ENCODE assay signal across 12 cellular contexts in genomic region chrX:13194291-13195103, GRCh38.
DNase-seq lines count a peak whose midpoint lies in the region; ATAC-seq, FAIRE-seq and TF ChIP-seq lines count a peak whose summit lies in the region.
"Had no signal": no experiment of that assay in that cellular context is flagged by ENCODE, and none has a peak within 500 bp of the region (broad histone marks: within the 10 kb centered on the region; RNA-seq: fewer than 3 reads in every experiment).

No MANE protein-coding gene starts in this region.

- FAIRE-seq in A549 (lab: Jason Lieb, UNC) (peak; percentile 88), endothelial cell of umbilical vein (lab: Jason Lieb, UNC) (peak; percentile 93)

- intact Hi-C loops in endothelial cell of umbilical vein (cut with micrococcal nuclease) = no loop called here

- 0 out of 5 replicates have a peak, but pooled peaks of 1 of the 2 experiments have one; percentile 9 for TF ChIP-seq RAD21 in A549 (conservative IDR thresholded peaks at IDR 0.05 in 1 of 2, IDR thresholded peaks at IDR 0.05 in 1 of 2)

- H3K4me3 ChIP-seq in A549 (no peak overlapping the region), endothelial cell of umbilical vein (replicated peaks in 1 of 3; ENCODE audit: insufficient read depth in 1 of 3, low read depth in 1 of 3, low read length in 3 of 3) (no peak overlapping the region)
- H3K4me3 ChIP-seq: MG63, skin epidermis had no signal

- H3K9me3 ChIP-seq in A549 = no peaks in the 10 kb centered on the region
- H3K9me3 ChIP-seq in endothelial cell of umbilical vein (replicated peaks; ENCODE audit: control insufficient read depth, insufficient read depth, low read length) = no peaks in the 10 kb centered on the region
- H3K9me3 ChIP-seq: MG63 had no signal

- no peak overlapping the region for H3K4me3 Mint-ChIP-seq in HFFc6
- H3K4me3 Mint-ChIP-seq in stimulated activated naive CD8-positive, alpha-beta T cell treated with anti-CD3 and anti-CD28 coated beads, Interleukin-15, amount 100 ng/mL, for 72 hours = no peak overlapping the region
- H3K4me3 Mint-ChIP-seq: T-cell had no signal

- no peaks in the 10 kb centered on the region for H3K9me1 ChIP-seq in endothelial cell of umbilical vein (replicated peaks; ENCODE audit: control insufficient read depth, extremely low read depth, insufficient read depth, low read length)

- H3K4me1 Mint-ChIP-seq in HFFc6 (ENCODE audit: low read depth) = peaks cover 21% of the 10 kb centered on the region
- H3K4me1 Mint-ChIP-seq in stimulated activated naive CD8-positive, alpha-beta T cell treated with anti-CD3 and anti-CD28 coated beads, Interleukin-15, amount 100 ng/mL, for 72 hours = peaks cover 4% of the 10 kb centered on the region

- POLR2A ChIA-PET in A549 (lab: Yijun Ruan, JAX) (no interaction called here), HEK293T (lab: Yijun Ruan, JAX) (no interaction called here), endothelial cell of umbilical vein (lab: Charles Lee) (interaction anchor here (0.9 to 1.7 kb wide), 3 partner anchors 30 to 248 kb away, joined by 3 to 10 read pairs (median 6); no protein-coding TSS in a partner anchor)

- no peak for TF ChIP-seq EP300 in A549 (IDR thresholded peaks at IDR 0.05)

- TF ChIP-seq POLR2A in A549 (IDR thresholded peaks at IDR 0.05; ENCODE audit: low read length) (no peak), endothelial cell of umbilical vein (IDR thresholded peaks at IDR 0.05; ENCODE audit: low read depth, low read length) (no peak)

- H4K20me1 ChIP-seq in endothelial cell of umbilical vein (replicated peaks; ENCODE audit: control insufficient read depth, extremely low read depth, insufficient read depth, low read length) = no peaks in the 10 kb centered on the region

- no peak overlapping the region for H2AFZ ChIP-seq in endothelial cell of umbilical vein (ENCODE audit: low read depth, low read length)

- H3K27ac ChIP-seq in A549 (peak overlapping the region; percentile 51 to 57), endothelial cell of umbilical vein (ENCODE audit: insufficient read depth, low read depth, low read length) (peak overlapping the region; percentile 22)

- TF ChIP-seq CTCF in A549 (IDR thresholded peaks at IDR 0.05) (no peak), endothelial cell of umbilical vein (IDR thresholded peaks at IDR 0.05; ENCODE audit: extremely low read depth in 1 of 2, insufficient read depth in 1 of 2, low read depth in 1 of 2, low read length in 2 of 2) (no peak), HFFc6 (IDR thresholded peaks at IDR 0.05) (no peak)

- no peaks in the 10 kb centered on the region for H3K79me2 ChIP-seq in endothelial cell of umbilical vein (ENCODE audit: control insufficient read depth, insufficient read depth, low read length)

- peak in 1 of 2 experiments; percentile 35 for DNase-seq in A549 (ENCODE audit: low read depth in 1 of 2, low spot score in 1 of 2)
- DNase-seq in HEK293T (ENCODE audit: extremely low spot score) = no peak
- peak; percentile 50 for DNase-seq in NCI-H2227 treated with DMSO at 0.1 percent for 48 hours (lab: John Stamatoyannopoulos, UW)
- DNase-seq in endothelial cell of umbilical vein (ENCODE audit: low read depth, low spot score) = peak; percentile 63
- no peak for DNase-seq in HFFc6
- DNase-seq in activated CD8-positive, alpha-beta memory T cell treated with anti-CD3 and anti-CD28 coated beads, Interleukin-2, amount 50 U/mL, for 48 hours = no peak
- no peak for DNase-seq in stimulated activated naive CD8-positive, alpha-beta T cell treated with anti-CD3 and anti-CD28 coated beads, Interleukin-15, amount 100 ng/mL, for 72 hours
- DNase-seq in cortex of kidney (lab: John Stamatoyannopoulos, UW) = no peak
- DNase-seq: mesendoderm, MG63, T-cell had no signal

- H3K27me3 Mint-ChIP-seq in HFFc6 (ENCODE audit: insufficient read depth) = no peaks in the 10 kb centered on the region; the same call in 1 of the 2 replicates
- no peaks in the 10 kb centered on the region for H3K27me3 Mint-ChIP-seq in stimulated activated naive CD8-positive, alpha-beta T cell treated with anti-CD3 and anti-CD28 coated beads, Interleukin-15, amount 100 ng/mL, for 72 hours

- no peak overlapping the region for H3K9ac ChIP-seq in endothelial cell of umbilical vein (replicated peaks; ENCODE audit: extremely low read depth, insufficient read depth, low read length)

- H3K4me1 ChIP-seq in A549 (peaks cover 32% of the 10 kb centered on the region), endothelial cell of umbilical vein (ENCODE audit: control insufficient read depth, extremely low read depth, insufficient read depth, low read length) (peaks cover 2% of the 10 kb centered on the region)

- CTCF ChIA-PET in A549 (lab: Yijun Ruan, JAX) (interaction anchor here (0.8 to 1.4 kb wide), 2 partner anchors 21 to 294 kb away, joined by 3 to 5 read pairs; no protein-coding TSS in a partner anchor), HEK293T (lab: Yijun Ruan, JAX) (interaction anchor here (0.9 kb wide), 1 partner anchor 248 kb away, joined by 3 read pairs; no protein-coding TSS in a partner anchor), endothelial cell of umbilical vein (lab: Charles Lee) (interaction anchor here (0.5 to 1.9 kb wide), 5 partner anchors 27 to 248 kb away, joined by 3 to 5 read pairs (median 3); no protein-coding TSS in a partner anchor)

- H3K27ac Mint-ChIP-seq in HFFc6 = no peak overlapping the region
- peak overlapping the region in 1 of 2 donors; percentile 7 for H3K27ac Mint-ChIP-seq in stimulated activated naive CD8-positive, alpha-beta T cell treated with anti-CD3 and anti-CD28 coated beads, Interleukin-15, amount 100 ng/mL, for 72 hours
- H3K27ac Mint-ChIP-seq: T-cell had no signal

- ATAC-seq in A549 = no peak
- ATAC-seq in stimulated activated naive CD8-positive, alpha-beta T cell treated with anti-CD3 and anti-CD28 coated beads, Interleukin-15, amount 100 ng/mL, for 72 hours = no peak
- ATAC-seq: T-cell had no signal

- WGBS in A549 (ENCODE audit: missing lambda C conversion rate) = 7% methylated on average over 4 of the region's 4 CpGs

- H3K4me2 ChIP-seq in A549 (peak overlapping the region; percentile 56), endothelial cell of umbilical vein (ENCODE audit: insufficient read depth, low read length) (no peak overlapping the region)

- H3K36me3 ChIP-seq in endothelial cell of umbilical vein (ENCODE audit: control insufficient read depth in 2 of 2, extremely low read depth in 1 of 2, insufficient read depth in 2 of 2, low read length in 2 of 2) = no peaks in the 10 kb centered on the region
- H3K36me3 ChIP-seq: MG63 had no signal

- no peaks in the 10 kb centered on the region for H3K27me3 ChIP-seq in endothelial cell of umbilical vein (ENCODE audit: control insufficient read depth in 2 of 2, insufficient read depth in 2 of 2, low read length in 2 of 2)
- H3K27me3 ChIP-seq: MG63 had no signal

- no peaks in the 10 kb centered on the region for H3K9me3 Mint-ChIP-seq in HFFc6
- H3K9me3 Mint-ChIP-seq in stimulated activated naive CD8-positive, alpha-beta T cell treated with anti-CD3 and anti-CD28 coated beads, Interleukin-15, amount 100 ng/mL, for 72 hours = no peaks in the 10 kb centered on the region
- H3K9me3 Mint-ChIP-seq: T-cell had no signal

- BruUV-seq in endothelial cell of umbilical vein (replicated peaks; lab: Mats Ljungman, UMichigan) = no TSS peak

- dilution Hi-C loops in endothelial cell of umbilical vein (cut with MboI; ENCODE audit: extremely low pct_ligation_motif_present, low sequenced_read_pairs) = no loop called here

- H3K36me3 Mint-ChIP-seq in HFFc6 (ENCODE audit: low read depth) = no peaks in the 10 kb centered on the region
- H3K36me3 Mint-ChIP-seq: T-cell had no signal

TF ChIP-seq in A549, 52 proteins besides CTCF, POLR2A, EP300 and RAD21:
- TF ChIP-seq SREBF2 (IDR thresholded peaks at IDR 0.05) (no peak), GATA3 (IDR thresholded peaks at IDR 0.05; ENCODE audit: borderline replicate concordance) (peak; percentile 62)

TF ChIP-seq in HEK293T, 16 proteins besides CTCF, POLR2A, EP300 and RAD21:
- TF ChIP-seq HDGF (IDR thresholded peaks at IDR 0.05; ENCODE audit: borderline replicate concordance) (no peak), PKNOX1 (IDR thresholded peaks at IDR 0.05) (peak; percentile 48; the same call in 1 of the 2 replicates), TARDBP (IDR thresholded peaks at IDR 0.05) (no peak)
TF ChIP-seq in HEK293T: peak in this region for 1.

TF ChIP-seq in endothelial cell of umbilical vein, 7 proteins besides CTCF, POLR2A, EP300 and RAD21:
- TF ChIP-seq JUN (IDR thresholded peaks at IDR 0.05; ENCODE audit: borderline replicate concordance, insufficient read depth, insufficient read length, low read depth) (no peak), POLR2AphosphoS5 (IDR thresholded peaks at IDR 0.05; ENCODE audit: insufficient read depth, low read depth, low read length) (no peak), EZH2 (IDR thresholded peaks at IDR 0.05; ENCODE audit: borderline replicate concordance, low read depth, low read length, severe bottlenecking) (no peak), MAX (IDR thresholded peaks at IDR 0.05; ENCODE audit: insufficient read depth, insufficient read length) (no peak), FOS (IDR thresholded peaks at IDR 0.05; ENCODE audit: borderline replicate concordance, insufficient read depth, low read length) (no peak), MYC (IDR thresholded peaks at IDR 0.05; ENCODE audit: low read depth, low read length) (no peak), GATA2 (IDR thresholded peaks at IDR 0.05; ENCODE audit: insufficient read depth, insufficient read length, low read depth, low read length) (no peak)

Comparison
In these comparisons a context has a peak if more than half of its experiments do, and no peak if none do; other contexts are left out.
1. DNase-seq: peak in NCI-H2227 treated with DMSO at 0.1 percent for 48 hours (single experiment) and endothelial cell of umbilical vein (single experiment); none in HEK293T (single experiment), HFFc6 (single experiment), activated CD8-positive, alpha-beta memory T cell treated with anti-CD3 and anti-CD28 coated beads, Interleukin-2, amount 50 U/mL, for 48 hours (single experiment), stimulated activated naive CD8-positive, alpha-beta T cell treated with anti-CD3 and anti-CD28 coated beads, Interleukin-15, amount 100 ng/mL, for 72 hours (0 of 2) and cortex of kidney (single experiment).